12 cellular contexts compared by ENCODE assay signal in the genomic region with DNA sequence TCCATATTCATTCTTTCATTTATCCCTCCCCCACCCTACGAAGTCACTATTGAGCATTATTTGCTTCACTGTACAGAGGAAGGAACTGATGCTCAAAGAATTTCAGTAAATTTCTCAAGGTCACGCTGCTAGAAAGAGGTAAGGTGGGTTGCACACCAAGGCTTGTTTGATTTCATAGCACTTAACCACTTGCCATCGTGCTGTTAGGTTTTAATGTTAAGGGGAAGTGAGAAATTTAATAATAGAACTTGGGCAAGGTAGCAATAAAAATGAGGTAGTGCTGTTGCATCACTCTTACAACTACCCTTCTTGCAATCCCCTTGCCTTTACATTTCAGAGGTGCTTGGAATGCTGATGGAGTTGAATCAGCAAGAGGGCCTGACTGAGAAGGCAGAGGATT.
DNase-seq lines count a peak whose midpoint lies in the region; ATAC-seq and TF ChIP-seq lines count a peak whose summit lies in the region.
"Had no signal": no experiment of that assay in that cellular context is flagged by ENCODE, and none has a peak within 500 bp of the region (broad histone marks: within the 10 kb centered on the region; RNA-seq: fewer than 3 reads in every experiment).

No MANE protein-coding gene starts in this region.

- no peaks in the 10 kb centered on the region for H3K36me3 ChIP-seq in gastrocnemius medialis

- no peaks in the 10 kb centered on the region for H3K36me3 Mint-ChIP-seq in dendritic cell treated with granulocyte-macrophage colony-stimulating factor and Interleukin-4, amounts not matched to agents 40 ng/mL and 50 ng/mL, for 4 days (ENCODE audit: low read depth)
- H3K36me3 Mint-ChIP-seq: CD4-positive, CD25-positive, alpha-beta regulatory T cell had no signal

- H3K4me1 Mint-ChIP-seq in dendritic cell treated with granulocyte-macrophage colony-stimulating factor and Interleukin-4, amounts not matched to agents 40 ng/mL and 50 ng/mL, for 4 days (ENCODE audit: low read depth), result peaks cover 17% of the 10 kb centered on the region
- H3K4me1 Mint-ChIP-seq: CD4-positive, CD25-positive, alpha-beta regulatory T cell; neural crest cell had no signal

- peak overlapping the region in 1 of 4 donors; percentile 9 for H3K27ac ChIP-seq in gastrocnemius medialis

- no peak overlapping the region for H3K4me3 ChIP-seq in gastrocnemius medialis

- H3K27ac Mint-ChIP-seq in dendritic cell treated with granulocyte-macrophage colony-stimulating factor and Interleukin-4, amounts not matched to agents 40 ng/mL and 50 ng/mL, for 4 days, result peak overlapping the region; percentile 83
- H3K27ac Mint-ChIP-seq: CD4-positive, CD25-positive, alpha-beta regulatory T cell had no signal

- in situ Hi-C loops in gastrocnemius medialis (cut with MboI; ENCODE audit: low sequenced_read_pairs in 4 of 4), result loop anchor here in 3 of 4 donors (10.0 to 25.0 kb wide), 4 partner anchors 150 to 390 kb away; no protein-coding TSS in a partner anchor

- peaks cover 1 to 15% of the 10 kb centered on the region in 2 donors for H3K4me1 ChIP-seq in gastrocnemius medialis

- no peaks in the 10 kb centered on the region for H3K9me3 ChIP-seq in gastrocnemius medialis

- H3K27me3 Mint-ChIP-seq in dendritic cell treated with granulocyte-macrophage colony-stimulating factor and Interleukin-4, amounts not matched to agents 40 ng/mL and 50 ng/mL, for 4 days, result no peaks in the 10 kb centered on the region
- H3K27me3 Mint-ChIP-seq: CD4-positive, CD25-positive, alpha-beta regulatory T cell had no signal

- H3K27me3 ChIP-seq in gastrocnemius medialis, result no peaks in the 10 kb centered on the region

- H3K9me3 Mint-ChIP-seq in dendritic cell treated with granulocyte-macrophage colony-stimulating factor and Interleukin-4, amounts not matched to agents 40 ng/mL and 50 ng/mL, for 4 days, result no peaks in the 10 kb centered on the region

- ATAC-seq in GM18519 (IDR thresholded peaks at IDR 0.05; ENCODE audit: low FRiP score, unreplicated experiment), result peak; percentile 57
- peak; percentile 65 for ATAC-seq in GM21723 (IDR thresholded peaks at IDR 0.05; ENCODE audit: unreplicated experiment)
- ATAC-seq in HG03571 (IDR thresholded peaks at IDR 0.05; ENCODE audit: unreplicated experiment), result peak; percentile 86
- ATAC-seq in gastrocnemius medialis, result no peak

- TF ChIP-seq CTCF in gastrocnemius medialis (IDR thresholded peaks at IDR 0.05 in 4 of 5, conservative IDR thresholded peaks at IDR 0.05 in 1 of 5), result no peak

- no peak for TF ChIP-seq POLR2A in gastrocnemius medialis (IDR thresholded peaks at IDR 0.05)

- DNase-seq in glomerular visceral epithelial cell (ENCODE audit: extremely low spot score) (no peak), putamen (ENCODE audit: low spot score) (no peak), gastrocnemius medialis (no peak)
- DNase-seq in activated CD4-positive, alpha-beta T cell treated with anti-CD3 and anti-CD28 coated beads, Interleukin-2, amount 50 U/mL, for 4 hours, result no peak
- DNase-seq: CD4-positive, CD25-positive, alpha-beta regulatory T cell; kidney glomerular epithelial cell; stimulated activated CD4-positive, alpha-beta T cell treated with anti-CD3 and anti-CD28 coated beads, Interleukin-2, amount 100 ng/mL, for 24 hours had no signal

- no peak overlapping the region for H3K4me3 Mint-ChIP-seq in dendritic cell treated with granulocyte-macrophage colony-stimulating factor and Interleukin-4, amounts not matched to agents 40 ng/mL and 50 ng/mL, for 4 days
- H3K4me3 Mint-ChIP-seq: CD4-positive, CD25-positive, alpha-beta regulatory T cell; neural crest cell had no signal

- intact Hi-C loops in dendritic cell treated with granulocyte-macrophage colony-stimulating factor and Interleukin-4, amounts not matched to agents 40 ng/mL and 50 ng/mL, for 4 days (cut with micrococcal nuclease), result no loop called here
- intact Hi-C loops in gastrocnemius medialis (cut with DNase I; ENCODE audit: low total_unique reads), result loop anchor here (5.0 kb wide), 2 partner anchors 98 to 142 kb away; no protein-coding TSS in a partner anchor

Comparison
In these comparisons a context has a peak if more than half of its experiments do, and no peak if none do; other contexts are left out.
1. ATAC-seq: peak in GM18519 (single experiment), GM21723 (single experiment) and HG03571 (single experiment); none in gastrocnemius medialis (0 of 2).